ENCODE assay signal across 18 cellular contexts in genomic region chr20:41349943-41350342, GRCh38. TPM values are rescaled to one million over a fixed set of nuclear protein-coding genes. Genes with fewer than 3 reads are reported as not detected.
A peak's percentile ranks its signal among the peaks of the same experiment; 100 is the strongest.
DNase-seq lines count a peak whose midpoint lies in the region; ATAC-seq and TF ChIP-seq lines count a peak whose summit lies in the region.
"Had no signal": no experiment of that assay in that cellular context is flagged by ENCODE, and none has a peak within 500 bp of the region (broad histone marks: within the 10 kb centered on the region; RNA-seq: fewer than 3 reads in every experiment).

No MANE protein-coding gene starts in this region.

- peaks cover 0 to 1% of the 10 kb centered on the region in 2 donors for H3K27me3 Mint-ChIP-seq in CD8-positive, alpha-beta memory T cell
- H3K27me3 Mint-ChIP-seq: CD4-positive, CD25-positive, alpha-beta regulatory T cell had no signal

- no peak overlapping the region for H2AK5ac ChIP-seq in neuronal stem cell (ENCODE audit: low read depth, low read length)

- CTCF ChIA-PET in RWPE1 (lab: Yijun Ruan, JAX) = interaction anchor here (0.6 to 1.5 kb wide), 7 partner anchors 9 to 1421 kb away, joined by 3 to 5 read pairs (median 3); partner anchors contain the start of gene LPIN3
- CTCF ChIA-PET in CD8-positive, alpha-beta memory T cell (lab: Charles Lee) = interaction anchor here (1.6 kb wide), 1 partner anchor 11 kb away, joined by 4 read pairs; no protein-coding TSS in a partner anchor

- no peak overlapping the region for H3K9ac ChIP-seq in neuronal stem cell (ENCODE audit: low read depth, low read length, poor library complexity)
- H3K9ac ChIP-seq: BLaER1 had no signal

- no peak for ATAC-seq in GM21447 (IDR thresholded peaks at IDR 0.05; ENCODE audit: unreplicated experiment)

- no peaks in the 10 kb centered on the region for H3K27me3 ChIP-seq in H7 (ENCODE audit: control insufficient read depth, insufficient read depth, low read length)
- H3K27me3 ChIP-seq in neuronal stem cell (ENCODE audit: control insufficient read depth in 3 of 3, insufficient read depth in 3 of 3, low read depth in 1 of 3, low read length in 3 of 3) = no peaks in the 10 kb centered on the region
- no peaks in the 10 kb centered on the region for H3K27me3 ChIP-seq in CD8-positive, alpha-beta memory T cell (ENCODE audit: insufficient read depth, low read length, poor library complexity, severe bottlenecking)
- H3K27me3 ChIP-seq: BE2C, BLaER1 had no signal

- H2BK5ac ChIP-seq in neuronal stem cell (ENCODE audit: low read length) = peak overlapping the region; percentile 67

- WGBS in neuronal stem cell (ENCODE audit: extremely low coverage in 2 of 2, insufficient read length in 2 of 2, insufficient replicate concordance in 1 of 2), 2 donors = no CpG with 5 or more reads among the region's 7 CpGs

- H3K79me1 ChIP-seq in neuronal stem cell (ENCODE audit: low read depth, low read length) = no peaks in the 10 kb centered on the region

- H2BK15ac ChIP-seq in neuronal stem cell (ENCODE audit: low read length) = no peak overlapping the region

- peak overlapping the region; percentile 2; the same call in 1 of the 2 replicates for H3K27ac ChIP-seq in RWPE1
- H3K27ac ChIP-seq in neuronal stem cell (replicated peaks; ENCODE audit: low read length) = no peak overlapping the region
- no peak overlapping the region for H3K27ac ChIP-seq in CD8-positive, alpha-beta memory T cell (ENCODE audit: low read depth, low read length)
- H3K27ac ChIP-seq: BLaER1 had no signal

- H4K91ac ChIP-seq in neuronal stem cell (ENCODE audit: low read depth, low read length, poor library complexity) = no peak overlapping the region

- peaks cover 3 to 7% of the 10 kb centered on the region in 2 donors for H3K4me1 ChIP-seq in neuronal stem cell (ENCODE audit: control insufficient read depth in 2 of 2, insufficient read depth in 1 of 2, low read depth in 1 of 2, low read length in 2 of 2)
- H3K4me1 ChIP-seq in CD8-positive, alpha-beta memory T cell (ENCODE audit: insufficient read depth, low read length) = no peaks in the 10 kb centered on the region
- H3K4me1 ChIP-seq: BE2C, Caco-2 had no signal

- H3K27ac Mint-ChIP-seq in CD8-positive, alpha-beta memory T cell = no peak overlapping the region
- H3K27ac Mint-ChIP-seq: CD4-positive, CD25-positive, alpha-beta regulatory T cell had no signal

- H3K23ac ChIP-seq in neuronal stem cell (ENCODE audit: low read depth, low read length, poor library complexity) = no peak overlapping the region

- H3K9me3 Mint-ChIP-seq in CD8-positive, alpha-beta memory T cell = no peaks in the 10 kb centered on the region
- H3K9me3 Mint-ChIP-seq: CD4-positive, CD25-positive, alpha-beta regulatory T cell had no signal

- H3K4me1 Mint-ChIP-seq in CD8-positive, alpha-beta memory T cell = no peaks in the 10 kb centered on the region
- H3K4me1 Mint-ChIP-seq: CD4-positive, alpha-beta memory T cell; CD4-positive, CD25-positive, alpha-beta regulatory T cell had no signal

- H3K4ac ChIP-seq in neuronal stem cell (ENCODE audit: low read length) = no peak overlapping the region

- no peak overlapping the region for H2BK120ac ChIP-seq in neuronal stem cell (ENCODE audit: low read depth, low read length)

- H3K36me3 Mint-ChIP-seq in CD8-positive, alpha-beta memory T cell = peaks cover 0 to 2% (median 0%) of the 10 kb centered on the region in 3 donors
- H3K36me3 Mint-ChIP-seq: CD14-positive monocyte; CD4-positive, alpha-beta memory T cell; CD4-positive, CD25-positive, alpha-beta regulatory T cell had no signal

- H3K4me2 ChIP-seq in neuronal stem cell (ENCODE audit: insufficient read depth, low read length, poor library complexity, severe bottlenecking) = no peak overlapping the region
- H3K4me2 ChIP-seq: BLaER1 had no signal

- no peak overlapping the region for H4K8ac ChIP-seq in neuronal stem cell (ENCODE audit: low read depth, low read length)

- H3K18ac ChIP-seq in neuronal stem cell (ENCODE audit: low read length) = peak overlapping the region; percentile 21

- H3K9me3 ChIP-seq in neuronal stem cell (replicated peaks in 1 of 2; ENCODE audit: control insufficient read depth in 2 of 2, insufficient read depth in 1 of 2, low read depth in 1 of 2, low read length in 2 of 2) = no peaks in the 10 kb centered on the region
- no peaks in the 10 kb centered on the region for H3K9me3 ChIP-seq in CD8-positive, alpha-beta memory T cell (ENCODE audit: low read length)
- H3K9me3 ChIP-seq: BE2C, BLaER1, Caco-2 had no signal

- H3K36me3 ChIP-seq in H7 (replicated peaks; ENCODE audit: control insufficient read depth, insufficient read depth, low read length) (no peaks in the 10 kb centered on the region), neuronal stem cell (replicated peaks in 1 of 2; ENCODE audit: control insufficient read depth in 2 of 2, insufficient read depth in 2 of 2, low read length in 2 of 2) (no peaks in the 10 kb centered on the region)
- no peaks in the 10 kb centered on the region for H3K36me3 ChIP-seq in CD8-positive, alpha-beta memory T cell (ENCODE audit: insufficient read depth, low read length)
- H3K36me3 ChIP-seq: BE2C, BLaER1 had no signal

- no peak overlapping the region for H2BK12ac ChIP-seq in neuronal stem cell (ENCODE audit: low read length)

- DNase-seq in H7 (peak; percentile 37), RWPE1 (ENCODE audit: low spot score) (no peak), neuronal stem cell (ENCODE audit: low spot score) (no peak), activated T-cell treated with anti-CD3 and anti-CD28 coated beads for 4 hours (no peak)
- no peak for DNase-seq in CD8-positive, alpha-beta memory T cell
- DNase-seq: 8988T; ACHN; BE2C; C1 segment of cervical spinal cord; Caco-2; Calu3; CD4-positive, alpha-beta memory T cell; CD4-positive, CD25-positive, alpha-beta regulatory T cell; DMS79 treated with DMSO at 0.1 percent for 48 hours; GF-D8 had no signal

- no peak overlapping the region for H2AFZ ChIP-seq in neuronal stem cell (ENCODE audit: low read length)

- no peak overlapping the region for H3K4me3 Mint-ChIP-seq in CD8-positive, alpha-beta memory T cell
- H3K4me3 Mint-ChIP-seq: CD4-positive, CD25-positive, alpha-beta regulatory T cell had no signal

- H3K14ac ChIP-seq in neuronal stem cell (ENCODE audit: low read length) = no peak overlapping the region

- POLR2A ChIA-PET in RWPE1 (lab: Yijun Ruan, JAX; ENCODE audit: low non-redundant PET) = no interaction called here
- POLR2A ChIA-PET in CD8-positive, alpha-beta memory T cell (lab: Charles Lee) = no interaction called here

- no peak overlapping the region for H3K4me3 ChIP-seq in H7 (ENCODE audit: insufficient read depth, low read depth, low read length)
- H3K4me3 ChIP-seq in neuronal stem cell (ENCODE audit: low read length in 2 of 2) = no peak overlapping the region
- H3K4me3 ChIP-seq in CD8-positive, alpha-beta memory T cell (ENCODE audit: low read length) = no peak overlapping the region
- H3K4me3 ChIP-seq: BLaER1 had no signal

- no peak for TF ChIP-seq CTCF in RWPE1 (conservative IDR thresholded peaks at IDR 0.05; ENCODE audit: low read depth)

RNA-seq across cellular contexts. Expression of gene LPIN3, which starts 9.3 kb away (rescaled TPM):
- total RNA-seq in H7 (2014; rRNA removed; shearing (Covaris generic)) = 4.5 and 6.7 TPM in 2 replicates
- polyA plus RNA-seq in neuronal stem cell (2013, experiment 1 of 2) = 3.8 TPM
- polyA plus RNA-seq in neuronal stem cell (2013, experiment 2 of 2) = 3.5 TPM
- under 1 TPM; 0.46 to 0.53 TPM for total RNA-seq in CD8-positive, alpha-beta memory T cell
- not detected for polyA plus RNA-seq in CD8-positive, alpha-beta memory T cell
- polyA plus RNA-seq: CD14-positive monocyte; CD4-positive, alpha-beta memory T cell had no signal

RNA-seq across cellular contexts. Expression of gene EMILIN3, which starts 16.7 kb away (rescaled TPM):
- 6.2 and 7.9 TPM in 2 replicates for total RNA-seq in H7 (2014; rRNA removed; shearing (Covaris generic))
- polyA plus RNA-seq in neuronal stem cell (2013, experiment 1 of 2) = 5.3 TPM
- polyA plus RNA-seq in neuronal stem cell (2013, experiment 2 of 2) = 5.2 TPM
- not detected for total RNA-seq in CD8-positive, alpha-beta memory T cell
- polyA plus RNA-seq in CD8-positive, alpha-beta memory T cell = not detected
- total RNA-seq: Calu3; CD4-positive, alpha-beta memory T cell; CD4-positive, CD25-positive, alpha-beta regulatory T cell had no signal
- polyA plus RNA-seq: CD14-positive monocyte; CD4-positive, alpha-beta memory T cell; CD4-positive, CD25-positive, alpha-beta regulatory T cell had no signal

RNA-seq across cellular contexts. Expression of gene ZHX3, which starts 32.4 kb away (rescaled TPM):
- 2.5 and 5.1 TPM in 2 replicates for total RNA-seq in H7 (2014; rRNA removed; shearing (Covaris generic))
- 4.7 TPM for polyA plus RNA-seq in neuronal stem cell (2013, experiment 1 of 2)
- 4.6 TPM for polyA plus RNA-seq in neuronal stem cell (2013, experiment 2 of 2)
- 10 to 100 TPM; 12.7 to 15.3 TPM for total RNA-seq in CD8-positive, alpha-beta memory T cell
- 12.1 TPM for polyA plus RNA-seq in CD8-positive, alpha-beta memory T cell
